Comparison of ENCODE assay signal across 8 cellular contexts in genomic region chr9:35114921-35115341, GRCh38. TPM values are rescaled to one million over a fixed set of nuclear protein-coding genes. Genes with fewer than 3 reads are reported as not detected.
DNase-seq lines count a peak whose midpoint lies in the region; ATAC-seq and TF ChIP-seq lines count a peak whose summit lies in the region.

No MANE protein-coding gene starts in this region.

- peak overlapping the region; percentile 75 for H3K4me3 ChIP-seq in HUES64 (ENCODE audit: low read length)
- peak overlapping the region; percentile 74 for H3K4me3 ChIP-seq in WI38 (ENCODE audit: low read depth, low read length)
- H3K4me3 ChIP-seq in esophagus (ENCODE audit: low read depth in 1 of 2, low read length in 2 of 2) = peak overlapping the region; percentile 63 to 70
- H3K4me3 ChIP-seq in mucosa of rectum (ENCODE audit: low read length in 2 of 2) = peak overlapping the region; percentile 85 to 99
- peak overlapping the region; percentile 42 for H3K4me3 ChIP-seq in urinary bladder (ENCODE audit: low read depth, low read length)

- WGBS in HUES64 = 24% methylated on average over 6 of the region's 6 CpGs
- WGBS in esophagus, 2 donors = 8 to 9% methylated on average over 6 of the region's 6 CpGs
- WGBS in urinary bladder = 15% methylated on average over 6 of the region's 6 CpGs

- no peak for ATAC-seq in CD4-positive, alpha-beta T cell (ENCODE audit: poor library complexity)
- no peak for ATAC-seq in GM19395 (IDR thresholded peaks at IDR 0.05; ENCODE audit: unreplicated experiment)

- peaks cover 6% of the 10 kb centered on the region for H3K36me3 Mint-ChIP-seq in CD4-positive, alpha-beta T cell (ENCODE audit: low read depth)

- H3K9me3 Mint-ChIP-seq in CD4-positive, alpha-beta T cell = no peaks in the 10 kb centered on the region

- CTCF ChIA-PET in CD4-positive, alpha-beta T cell (lab: Charles Lee) = interaction anchor here (1.5 to 5.3 kb wide), 4 partner anchors 12 to 215 kb away, joined by 5 to 28 read pairs (median 10); partner anchors contain the start of genes PIGO and STOML2

- H3K4me1 ChIP-seq in HUES64 (ENCODE audit: insufficient read depth, low read length) (peaks cover 36% of the 10 kb centered on the region), esophagus (ENCODE audit: control insufficient read depth in 2 of 2, insufficient read depth in 2 of 2, low read length in 1 of 2) (peaks cover 0 to 5% of the 10 kb centered on the region in 2 donors), mucosa of rectum (ENCODE audit: control insufficient read depth in 2 of 2, insufficient read depth in 2 of 2, low read length in 2 of 2) (peaks cover 51 to 54% of the 10 kb centered on the region in 2 donors), urinary bladder (ENCODE audit: insufficient read depth) (no peaks in the 10 kb centered on the region)

- no peaks in the 10 kb centered on the region for H3K27me3 Mint-ChIP-seq in CD4-positive, alpha-beta T cell

- peak overlapping the region; percentile 79 for H3K27ac Mint-ChIP-seq in CD4-positive, alpha-beta T cell

- H3K9me3 ChIP-seq in CD4-positive, alpha-beta T cell (ENCODE audit: control insufficient read depth, low read length) = no peaks in the 10 kb centered on the region
- H3K9me3 ChIP-seq in HUES64 (ENCODE audit: insufficient read depth, low read depth, low read length) = no peaks in the 10 kb centered on the region
- H3K9me3 ChIP-seq in esophagus (ENCODE audit: control insufficient read depth in 2 of 2, insufficient read depth in 1 of 2, low read depth in 1 of 2, low read length in 1 of 2) = no peaks in the 10 kb centered on the region
- no peaks in the 10 kb centered on the region for H3K9me3 ChIP-seq in mucosa of rectum (ENCODE audit: control insufficient read depth in 2 of 2, low read length in 2 of 2)

- peaks cover 63% of the 10 kb centered on the region for H3K4me1 Mint-ChIP-seq in CD4-positive, alpha-beta T cell (ENCODE audit: low read depth)

- H3K36me3 ChIP-seq in HUES64 (ENCODE audit: insufficient read depth, low read length) (no peaks in the 10 kb centered on the region), esophagus (ENCODE audit: control insufficient read depth in 2 of 2, insufficient read depth in 2 of 2, low read length in 1 of 2) (no peaks in the 10 kb centered on the region), mucosa of rectum (ENCODE audit: control insufficient read depth in 2 of 2, insufficient read depth in 2 of 2, low read length in 2 of 2) (no peaks in the 10 kb centered on the region), urinary bladder (ENCODE audit: insufficient read depth) (no peaks in the 10 kb centered on the region)

- peak overlapping the region; percentile 81 for H3K27ac ChIP-seq in CD4-positive, alpha-beta T cell (ENCODE audit: low read depth, low read length)
- H3K27ac ChIP-seq in HUES64 (ENCODE audit: low read depth, low read length) = peak overlapping the region; percentile 83
- H3K27ac ChIP-seq in esophagus (ENCODE audit: low read depth in 2 of 2, low read length in 1 of 2) = peak overlapping the region; percentile 91 to 96
- H3K27ac ChIP-seq in mucosa of rectum (ENCODE audit: low read depth in 2 of 2, low read length in 2 of 2) = peak overlapping the region; percentile 96
- peak overlapping the region; percentile 81 for H3K27ac ChIP-seq in urinary bladder (ENCODE audit: low read depth)

- peak overlapping the region; percentile 94 for H3K4me3 Mint-ChIP-seq in CD4-positive, alpha-beta T cell

- intact Hi-C loops in CD4-positive, alpha-beta T cell (cut with DNase I, micrococcal nuclease) = loop anchor here (1.0 to 10.0 kb wide), 9 partner anchors 12 to 767 kb away; partner anchors contain the start of genes SPAG8 (in 2 of the 2), CREB3 (in 1 of the 2), ENHO (in 1 of the 2) and FANCG (in 1 of the 2)

- TF ChIP-seq CTCF in CD4-positive, alpha-beta T cell (IDR thresholded peaks at IDR 0.05) = no peak
- no peak for TF ChIP-seq CTCF in WI38 (IDR thresholded peaks at IDR 0.05; ENCODE audit: low read depth, low read length)

- peak overlapping the region; percentile 59; the same call in 1 of the 2 replicates for H3K9ac ChIP-seq in HUES64 (ENCODE audit: low read depth, low read length)
- H3K9ac ChIP-seq in mucosa of rectum (ENCODE audit: low read depth in 1 of 2, low read length in 2 of 2) = peak overlapping the region; percentile 86

- POLR2A ChIA-PET in CD4-positive, alpha-beta T cell (lab: Charles Lee) = interaction anchor here (0.7 to 6.8 kb wide), 7 partner anchors 11 to 103 kb away, joined by 3 to 46 read pairs (median 10); partner anchors contain the start of genes FANCG, PIGO, STOML2 and VCP

- no peaks in the 10 kb centered on the region for H3K27me3 ChIP-seq in CD4-positive, alpha-beta T cell (ENCODE audit: control insufficient read depth, insufficient read depth, low read length)
- H3K27me3 ChIP-seq in HUES64 (ENCODE audit: insufficient read depth, low read length) = no peaks in the 10 kb centered on the region
- no peaks in the 10 kb centered on the region for H3K27me3 ChIP-seq in esophagus (ENCODE audit: control insufficient read depth in 1 of 2, insufficient read depth in 2 of 2, low read length in 2 of 2)
- no peaks in the 10 kb centered on the region for H3K27me3 ChIP-seq in mucosa of rectum (ENCODE audit: control insufficient read depth in 2 of 2, insufficient read depth in 2 of 2, low read length in 2 of 2)

- peak in 2 of 10 experiments; percentile 13 to 22 for DNase-seq in CD4-positive, alpha-beta T cell
- no peak for DNase-seq in NCI-H1105 (lab: John Stamatoyannopoulos, UW)

RNA-seq across cellular contexts. Expression of gene ATOSB, which starts 0.7 kb away (rescaled TPM):
- total RNA-seq in CD4-positive, alpha-beta T cell = 1 to 10 TPM; 5.0 to 5.1 TPM
- 5.6 TPM for polyA plus RNA-seq in HUES64 (2013, experiment 1 of 2)
- 6.1 TPM for polyA plus RNA-seq in HUES64 (2013, experiment 2 of 2)
- polyA plus RNA-seq in esophagus = 10 to 100 TPM; 19.6 to 20.9 TPM
- 6.0 TPM for total RNA-seq in urinary bladder
- 18.7 TPM for polyA plus RNA-seq in urinary bladder

RNA-seq across cellular contexts. Expression of gene STOML2, which starts 12.0 kb away (rescaled TPM):
- 10 to 100 TPM; 29.8 to 30.5 TPM for total RNA-seq in CD4-positive, alpha-beta T cell
- 134 TPM for polyA plus RNA-seq in HUES64 (2013, experiment 1 of 2)
- polyA plus RNA-seq in HUES64 (2013, experiment 2 of 2) = 132 TPM
- polyA plus RNA-seq in esophagus (100 to 1,000 TPM in 1 of 2 donors, 10 to 100 TPM in 1; 32.9 to 107 TPM), urinary bladder (106 TPM)
- total RNA-seq in urinary bladder = 52.3 TPM

RNA-seq across cellular contexts. Expression of gene PIGO, which starts 18.5 kb away (rescaled TPM):
- total RNA-seq in CD4-positive, alpha-beta T cell = 10 to 100 TPM; 17.5 to 18.9 TPM
- 11.8 TPM for polyA plus RNA-seq in HUES64 (2013, experiment 1 of 2)
- 13.3 TPM for polyA plus RNA-seq in HUES64 (2013, experiment 2 of 2)
- polyA plus RNA-seq in esophagus (10 to 100 TPM; 12.3 to 12.5 TPM), urinary bladder (14.8 TPM)
- total RNA-seq in urinary bladder = 8.6 TPM

RNA-seq across cellular contexts. Expression of gene FANCG, which starts 35.2 kb away (rescaled TPM):
- 10 to 100 TPM; 21.7 to 24.6 TPM for total RNA-seq in CD4-positive, alpha-beta T cell
- 49.3 TPM for polyA plus RNA-seq in HUES64 (2013, experiment 1 of 2)
- polyA plus RNA-seq in HUES64 (2013, experiment 2 of 2) = 49.5 TPM
- polyA plus RNA-seq in esophagus (10 to 100 TPM; 14.7 to 24.5 TPM), urinary bladder (8.8 TPM)
- 14.9 TPM for total RNA-seq in urinary bladder

RNA-seq across cellular contexts. Expression of gene VCP, which starts 42.5 kb away (rescaled TPM):
- 100 to 1,000 TPM; 218 to 245 TPM for total RNA-seq in CD4-positive, alpha-beta T cell
- polyA plus RNA-seq in HUES64 (2013, experiment 1 of 2) = 256 TPM
- 254 TPM for polyA plus RNA-seq in HUES64 (2013, experiment 2 of 2)
- polyA plus RNA-seq in esophagus (100 to 1,000 TPM in 1 of 2 donors, 10 to 100 TPM in 1; 60.4 to 150 TPM), urinary bladder (142 TPM)
- total RNA-seq in urinary bladder = 174 TPM

Comparison
In these comparisons a context has a peak if more than half of its experiments do, and no peak if none do; other contexts are left out.
1. H3K4me3 ChIP-seq: peak in every context shown above with its lines; median percentile 92 in mucosa of rectum; 75 in HUES64; 74 in WI38; 66 in esophagus; 42 in urinary bladder.